8 cellular contexts compared by ENCODE assay signal in genomic region chr9:129839324-129840023, GRCh38. TPM values are rescaled to one million over a fixed set of nuclear protein-coding genes. Genes with fewer than 3 reads are reported as not detected.
DNase-seq lines count a peak whose midpoint lies in the region; ATAC-seq and TF ChIP-seq lines count a peak whose summit lies in the region.
"Had no signal": no experiment of that assay in that cellular context is flagged by ENCODE, and none has a peak within 500 bp of the region (broad histone marks: within the 10 kb centered on the region; RNA-seq: fewer than 3 reads in every experiment).

No MANE protein-coding gene starts in this region.

- peak overlapping the region; percentile 65 for H3K4me3 Mint-ChIP-seq in CD8-positive, alpha-beta T cell
- H3K4me3 Mint-ChIP-seq in glutamatergic neuron (ENCODE audit: unreplicated experiment) = peak overlapping the region; percentile 52

- H3K27me3 ChIP-seq in BLaER1 (no peaks in the 10 kb centered on the region), tibial artery (no peaks in the 10 kb centered on the region), transverse colon (no peaks in the 10 kb centered on the region)
- H3K27me3 ChIP-seq in CD8-positive, alpha-beta T cell (ENCODE audit: insufficient read depth, low read length) = no peaks in the 10 kb centered on the region
- H3K27me3 ChIP-seq: esophagus squamous epithelium had no signal

- ATAC-seq in CD8-positive, alpha-beta T cell = no peak
- no peak for ATAC-seq in HG02610 (IDR thresholded peaks at IDR 0.05; ENCODE audit: unreplicated experiment)

- H3K4me1 ChIP-seq in BLaER1 (peaks cover 36% of the 10 kb centered on the region), tibial artery (peaks cover 0 to 43% (median 30%) of the 10 kb centered on the region in 4 donors), transverse colon (peaks cover 0 to 25% (median 13%) of the 10 kb centered on the region in 4 donors)
- peaks cover 55% of the 10 kb centered on the region for H3K4me1 ChIP-seq in CD8-positive, alpha-beta T cell (ENCODE audit: insufficient read depth, low read length)

- H4K20me1 ChIP-seq in BLaER1 = peaks cover 63% of the 10 kb centered on the region

- 76 to 92% methylated on average over 2 to 10 of the region's 10 CpGs for WGBS in transverse colon (ENCODE audit: low coverage in 1 of 2), 2 donors

- peak overlapping the region; percentile 83 for H3K4me2 ChIP-seq in BLaER1

- peak overlapping the region; percentile 43 for H3K27ac ChIP-seq in BLaER1
- peak overlapping the region; percentile 21 for H3K27ac ChIP-seq in CD8-positive, alpha-beta T cell (ENCODE audit: low read depth, low read length)
- H3K27ac ChIP-seq in VCaP = peak overlapping the region; percentile 53
- H3K27ac ChIP-seq in tibial artery = peak overlapping the region in 1 of 2 donors; percentile 1
- H3K27ac ChIP-seq in transverse colon = no peak overlapping the region

- intact Hi-C loops in CD8-positive, alpha-beta T cell (cut with DNase I, micrococcal nuclease) = loop anchor here in 1 of 2 experiments (10.0 kb wide), 1 partner anchor 125 kb away; no protein-coding TSS in a partner anchor
- intact Hi-C loops in tibial artery (cut with DNase I; ENCODE audit: low total_unique reads) (loop anchor here (5.0 kb wide), 2 partner anchors 43 to 203 kb away; partner anchors contain the start of gene FNBP1), transverse colon (cut with DNase I; ENCODE audit: low total_unique reads) (no loop called here)

- POLR2A ChIA-PET in CD8-positive, alpha-beta T cell (lab: Charles Lee) = interaction anchor here (1.0 to 1.2 kb wide), 3 partner anchors 11 to 47 kb away, joined by 3 to 7 read pairs (median 4); no protein-coding TSS in a partner anchor

- in situ Hi-C loops in transverse colon (cut with MboI; ENCODE audit: low pct_ligation_motif_present in 1 of 4, low pct_unique_long_range_greater_than_20kb in 1 of 4, low sequenced_read_pairs in 3 of 4) = no loop called here

- peak overlapping the region; percentile 32; the same call in 1 of the 2 replicates for H3K9ac ChIP-seq in BLaER1

- H3K36me3 Mint-ChIP-seq in CD8-positive, alpha-beta T cell = peaks cover 48% of the 10 kb centered on the region
- no peaks in the 10 kb centered on the region for H3K36me3 Mint-ChIP-seq in glutamatergic neuron (ENCODE audit: unreplicated experiment)

- H3K27ac Mint-ChIP-seq in CD8-positive, alpha-beta T cell = peak overlapping the region; percentile 91
- peak overlapping the region; percentile 14 for H3K27ac Mint-ChIP-seq in glutamatergic neuron (ENCODE audit: unreplicated experiment)

- no peak for DNase-seq in CD8-positive, alpha-beta T cell
- DNase-seq in glutamatergic neuron = no peak
- no peak for DNase-seq in tibial artery
- no peak for DNase-seq in transverse colon
- DNase-seq: esophagus squamous epithelium had no signal

- no peaks in the 10 kb centered on the region for H3K9me3 Mint-ChIP-seq in CD8-positive, alpha-beta T cell
- H3K9me3 Mint-ChIP-seq in glutamatergic neuron (ENCODE audit: unreplicated experiment) = peaks cover 2% of the 10 kb centered on the region

- TF ChIP-seq EP300 in transverse colon (IDR thresholded peaks at IDR 0.05; ENCODE audit: low read depth) = no peak

- TF ChIP-seq CTCF in CD8-positive, alpha-beta T cell (IDR thresholded peaks at IDR 0.05) = no peak
- TF ChIP-seq CTCF in VCaP (conservative IDR thresholded peaks at IDR 0.05) (no peak), glutamatergic neuron (IDR thresholded peaks at IDR 0.05; ENCODE audit: partially characterized antibody, unreplicated experiment) (no peak), tibial artery (IDR thresholded peaks at IDR 0.05) (no peak), transverse colon (IDR thresholded peaks at IDR 0.05) (no peak)

- CTCF ChIA-PET in CD8-positive, alpha-beta T cell (lab: Charles Lee) = interaction anchor here (1.1 to 1.7 kb wide), 3 partner anchors 15 to 46 kb away, joined by 3 to 6 read pairs (median 3); no protein-coding TSS in a partner anchor

- H3K4me1 Mint-ChIP-seq in CD8-positive, alpha-beta T cell (ENCODE audit: low read depth) = peaks cover 69% of the 10 kb centered on the region
- H3K4me1 Mint-ChIP-seq in glutamatergic neuron (ENCODE audit: low read depth, unreplicated experiment) = peaks cover 28% of the 10 kb centered on the region

- H3K9me3 ChIP-seq in BLaER1 (no peaks in the 10 kb centered on the region), tibial artery (no peaks in the 10 kb centered on the region), transverse colon (no peaks in the 10 kb centered on the region)
- H3K9me3 ChIP-seq in CD8-positive, alpha-beta T cell (ENCODE audit: low read length) = no peaks in the 10 kb centered on the region
- H3K9me3 ChIP-seq: esophagus squamous epithelium had no signal

- H3K4me3 ChIP-seq in BLaER1 (no peak overlapping the region), tibial artery (no peak overlapping the region), transverse colon (no peak overlapping the region)
- H3K4me3 ChIP-seq in CD8-positive, alpha-beta T cell (ENCODE audit: low read depth, low read length) = no peak overlapping the region
- H3K4me3 ChIP-seq: esophagus squamous epithelium had no signal

- no peak for TF ChIP-seq POLR2A in transverse colon (IDR thresholded peaks at IDR 0.05)

- no peaks in the 10 kb centered on the region for H3K27me3 Mint-ChIP-seq in CD8-positive, alpha-beta T cell (ENCODE audit: low read depth)
- H3K27me3 Mint-ChIP-seq in glutamatergic neuron (ENCODE audit: unreplicated experiment) = peaks cover 7% of the 10 kb centered on the region

- 0 out of 2 replicates have a peak, but pooled peaks cover 8% of the 10 kb centered on the region for H3K36me3 ChIP-seq in BLaER1
- H3K36me3 ChIP-seq in CD8-positive, alpha-beta T cell (ENCODE audit: insufficient read depth, low read length) = peaks cover 3% of the 10 kb centered on the region
- peaks cover 0 to 17% (median 10%) of the 10 kb centered on the region in 3 donors for H3K36me3 ChIP-seq in tibial artery
- no peaks in the 10 kb centered on the region for H3K36me3 ChIP-seq in transverse colon

RNA-seq across cellular contexts. Expression of gene USP20, which starts 4.2 kb away (rescaled TPM):
- total RNA-seq in CD8-positive, alpha-beta T cell = 10 to 100 TPM; 83.5 to 91.0 TPM
- total RNA-seq in glutamatergic neuron (ENCODE audit: unreplicated experiment) = 93.5 TPM
- total RNA-seq in transverse colon = 10 to 100 TPM; 18.3 to 40.0 (median 25.3) TPM

RNA-seq across cellular contexts. Expression of gene C9orf78, which starts 4.4 kb away (rescaled TPM):
- total RNA-seq in CD8-positive, alpha-beta T cell = 100 to 1,000 TPM; 176 to 190 TPM
- total RNA-seq in glutamatergic neuron (ENCODE audit: unreplicated experiment) (46.1 TPM), transverse colon (100 to 1,000 TPM in 1 of 4 donors, 10 to 100 TPM in 3; 43.6 to 263 (median 47.7) TPM)

RNA-seq across cellular contexts. Expression of gene TOR1A, which starts 15.5 kb away (rescaled TPM):
- 10 to 100 TPM; 18.9 to 19.6 TPM for total RNA-seq in CD8-positive, alpha-beta T cell
- total RNA-seq in glutamatergic neuron (ENCODE audit: unreplicated experiment) = 42.3 TPM
- 10 to 100 TPM in 3 of 4 donors, 1 to 10 TPM in 1; 6.2 to 47.0 (median 40.0) TPM for total RNA-seq in transverse colon

RNA-seq across cellular contexts. Expression of gene TOR1B, which starts 36.5 kb away (rescaled TPM):
- 10 to 100 TPM; 21.3 to 22.4 TPM for total RNA-seq in CD8-positive, alpha-beta T cell
- total RNA-seq in glutamatergic neuron (ENCODE audit: unreplicated experiment) (33.5 TPM), transverse colon (100 to 1,000 TPM in 1 of 4 donors, 10 to 100 TPM in 3; 49.0 to 105 (median 62.7) TPM)

Comparison
In these comparisons a context has a peak if more than half of its experiments do, and no peak if none do; other contexts are left out.
1. H3K27ac ChIP-seq: peak in BLaER1 (single experiment), CD8-positive, alpha-beta T cell (single experiment) and VCaP (single experiment); none in transverse colon (0 of 4).